In genomic region chr11:35662061-35662648, GRCh38 we compare ENCODE assay signal across 8 cellular contexts. TPM values are rescaled to one million over a fixed set of nuclear protein-coding genes. Genes with fewer than 3 reads are reported as not detected.
DNase-seq lines count a peak whose midpoint lies in the region; ATAC-seq, FAIRE-seq and TF ChIP-seq lines count a peak whose summit lies in the region.

No MANE protein-coding gene starts in this region.

- no peaks in the 10 kb centered on the region for H3K9me1 ChIP-seq in K562 (ENCODE audit: control insufficient read depth, insufficient read depth, low read length)

- H3K9me3 ChIP-seq in A673 (ENCODE audit: low read depth, low read length, poor library complexity, severe bottlenecking) (peaks cover 39% of the 10 kb centered on the region), K562 (replicated peaks; ENCODE audit: control insufficient read depth, insufficient read depth, low read depth, low read length) (no peaks in the 10 kb centered on the region), iPS-20b (ENCODE audit: insufficient read depth, low read depth, low read length) (peaks cover 34% of the 10 kb centered on the region), smooth muscle cell (replicated peaks; ENCODE audit: low read depth) (no peaks in the 10 kb centered on the region)

- H3K27me3 ChIP-seq in A673 (replicated peaks; ENCODE audit: insufficient read depth, low read depth, low read length, poor library complexity) (no peaks in the 10 kb centered on the region), K562 (ENCODE audit: control insufficient read depth in 2 of 2, insufficient read depth in 2 of 2, low read length in 2 of 2) (peaks cover 6 to 7% of the 10 kb centered on the region in 2 experiments), iPS-20b (ENCODE audit: insufficient read depth, low read length) (peaks cover 58% of the 10 kb centered on the region), smooth muscle cell (ENCODE audit: low read depth) (no peaks in the 10 kb centered on the region)

- in situ Hi-C loops in GM13977 (cut with MboI; ENCODE audit: low pct_unique_long_range_greater_than_20kb, low sequenced_read_pairs, unreplicated experiment), result no loop called here
- in situ Hi-C loops in K562 (cut with MboI), result no loop called here

- CTCF ChIA-PET in A673 (lab: Charles Lee), result no interaction called here
- CTCF ChIA-PET in K562 (lab: Yijun Ruan, JAX; ENCODE audit: low intra/inter-chr PET ratio), result no interaction called here

- no peaks in the 10 kb centered on the region for H4K20me1 ChIP-seq in K562 (replicated peaks; ENCODE audit: control insufficient read depth, insufficient read depth, low read length)
- H4K20me1 ChIP-seq in smooth muscle cell (ENCODE audit: low read depth), result no peaks in the 10 kb centered on the region

- BruUV-seq in A673 (replicated peaks; lab: Mats Ljungman, UMichigan) (TSS peak; percentile 91), K562 (replicated peaks; lab: Mats Ljungman, UMichigan) (TSS peak; percentile 57)

- no peak for TF ChIP-seq POLR2A in K562 (conservative IDR thresholded peaks at IDR 0.05)

- 53% methylated on average over 12 of the region's 12 CpGs for WGBS in K562 (ENCODE audit: insufficient coverage, low coverage, missing lambda C conversion rate)
- 17% methylated on average over 12 of the region's 12 CpGs for WGBS in smooth muscle cell (ENCODE audit: low lambda C conversion rate)

- H2AFZ ChIP-seq in K562 (ENCODE audit: low read depth, low read length) (peak overlapping the region; percentile 95), smooth muscle cell (ENCODE audit: low read depth) (peak overlapping the region; percentile 97)

- H3K79me2 ChIP-seq in K562 (ENCODE audit: control insufficient read depth, insufficient read depth, low read length), result peaks cover 42% of the 10 kb centered on the region
- H3K79me2 ChIP-seq in smooth muscle cell (ENCODE audit: low read depth), result peaks cover 42% of the 10 kb centered on the region

- H3K4me2 ChIP-seq in K562 (ENCODE audit: insufficient read depth, low read length) (peak overlapping the region; percentile 92), smooth muscle cell (peak overlapping the region; percentile 95)

- ATAC-seq in HG02884 (IDR thresholded peaks at IDR 0.05; ENCODE audit: unreplicated experiment) (peak; percentile 37), K562 (peak; percentile 2; the same call in 1 of the 3 replicates)

- peaks cover 9% of the 10 kb centered on the region for H3F3A ChIP-seq in smooth muscle cell (ENCODE audit: low read depth)

- H3K4me3 ChIP-seq in A673 (ENCODE audit: low read depth, low read length, poor library complexity, severe bottlenecking) (peak overlapping the region; percentile 57), K562 (peak overlapping the region; percentile 58), iPS-20b (ENCODE audit: low read length) (peak overlapping the region; percentile 75), smooth muscle cell (peak overlapping the region; percentile 71)

- H3K36me3 ChIP-seq in A673 (ENCODE audit: insufficient read depth, low read length, poor library complexity, severe bottlenecking) (peaks cover 33% of the 10 kb centered on the region), K562 (ENCODE audit: control insufficient read depth, insufficient read depth, low read length) (peaks cover 3% of the 10 kb centered on the region; the same call in 1 of the 3 replicates), iPS-20b (ENCODE audit: insufficient read depth, low read depth, low read length) (peaks cover 9% of the 10 kb centered on the region; the same call in 1 of the 2 replicates), smooth muscle cell (ENCODE audit: low read depth) (peaks cover 9% of the 10 kb centered on the region)

- intact Hi-C loops in A673 (cut with micrococcal nuclease; ENCODE audit: unreplicated experiment) (loop anchor here (1.0 to 5.0 kb wide), 2 partner anchors 41 to 160 kb away; no protein-coding TSS in a partner anchor), K562 (cut with micrococcal nuclease) (no loop called here)

- peaks cover 20% of the 10 kb centered on the region for H3K4me1 ChIP-seq in A673 (ENCODE audit: insufficient read depth, low read length, poor library complexity, severe bottlenecking)
- H3K4me1 ChIP-seq in K562 (replicated peaks in 1 of 2; ENCODE audit: control insufficient read depth in 2 of 2, insufficient read depth in 2 of 2, low read length in 2 of 2), result peaks cover 0 to 16% of the 10 kb centered on the region in 2 experiments; a peak in 3 of 5 replicates
- H3K4me1 ChIP-seq in iPS-20b (ENCODE audit: insufficient read depth, low read length), result no peaks in the 10 kb centered on the region; the same call in 1 of the 2 replicates
- peaks cover 21% of the 10 kb centered on the region for H3K4me1 ChIP-seq in smooth muscle cell (ENCODE audit: low read depth)

- no peak for DNase-seq in A673 (ENCODE audit: low spot score)
- DNase-seq in GM13977 (ENCODE audit: low spot score), result peak; percentile 40
- DNase-seq in NCI-H345 treated with DMSO at 0.1 percent for 48 hours (lab: John Stamatoyannopoulos, UW; ENCODE audit: unreplicated experiment), result peak; percentile 69
- no peak for DNase-seq in K562 (ENCODE audit: extremely low read depth in 1 of 4, low spot score in 3 of 4)
- DNase-seq in smooth muscle cell (lab: John Stamatoyannopoulos, UW; ENCODE audit: unreplicated experiment), result no peak
- no peak for DNase-seq in NCI-H226

- POLR2A ChIA-PET in A673 (lab: Charles Lee; ENCODE audit: low non-redundant PET), result no interaction called here
- POLR2A ChIA-PET in K562 (lab: Yijun Ruan, JAX), result interaction anchor here (0.8 kb wide), 1 partner anchor 15 kb away, joined by 3 read pairs; no protein-coding TSS in a partner anchor

- TF ChIP-seq CTCF in A673 (conservative IDR thresholded peaks at IDR 0.05; ENCODE audit: low read depth, low read length), result no peak
- no peak for TF ChIP-seq CTCF in GM13977 (IDR thresholded peaks at IDR 0.05; ENCODE audit: extremely low read depth, insufficient read depth, missing control alignments)
- no peak for TF ChIP-seq CTCF in K562 (IDR thresholded peaks at IDR 0.05 in 2 of 3, conservative IDR thresholded peaks at IDR 0.05 in 1 of 3; ENCODE audit: insufficient read depth in 2 of 3, low read depth in 1 of 3, low read length in 3 of 3)
- no peak for TF ChIP-seq CTCF in smooth muscle cell (IDR thresholded peaks at IDR 0.05; ENCODE audit: borderline replicate concordance, insufficient read depth, poor library complexity, severe bottlenecking)

- FAIRE-seq in K562 (lab: Jason Lieb, UNC), result no peak

- H3K27ac ChIP-seq in A673 (ENCODE audit: low read depth, low read length, poor library complexity, severe bottlenecking) (peak overlapping the region; percentile 91), K562 (ENCODE audit: extremely low read depth, low read depth, low read length) (peak overlapping the region; percentile 89; the same call in 2 of the 3 replicates), iPS-20b (ENCODE audit: low read length) (no peak overlapping the region), smooth muscle cell (ENCODE audit: low read depth) (peak overlapping the region; percentile 92)

- no peak; the same call in 1 of the 2 replicates for TF ChIP-seq EP300 in K562 (IDR thresholded peaks at IDR 0.05; ENCODE audit: low read length)

- H3K9ac ChIP-seq in K562 (ENCODE audit: insufficient read depth in 1 of 2, low read depth in 2 of 2, low read length in 2 of 2) (peak overlapping the region; percentile 78 to 93; a peak in 2 of 4 replicates), iPS-20b (ENCODE audit: low read depth, low read length) (peak overlapping the region; percentile 50; the same call in 1 of the 2 replicates), smooth muscle cell (ENCODE audit: low read depth) (peak overlapping the region; percentile 94)

- no peak for TF ChIP-seq RAD21 in K562 (CRISPR knock-in tag; conservative IDR thresholded peaks at IDR 0.05 in 1 of 2, IDR thresholded peaks at IDR 0.05 in 1 of 2)

RNA-seq across cellular contexts. Expression of gene TRIM44, which starts 0.4 kb away (rescaled TPM):
- 179 and 191 TPM in 2 replicates for total RNA-seq in A673 (2021)
- 15.0 and 29.3 TPM in 2 replicates for total RNA-seq in K562 (2011; cell fraction: chromatin; rRNA removed; ENCODE audit: low replicate concordance)
- total RNA-seq in K562 (2011; cell fraction: nucleolus; rRNA removed), result 4.5 and 8.6 TPM in 2 replicates
- 12.8 and 26.0 TPM in 2 replicates for total RNA-seq in K562 (2011; cell fraction: nucleoplasm; rRNA removed)
- 20.7 and 37.0 TPM in 2 replicates for total RNA-seq in K562 (2014; rRNA removed)
- total RNA-seq in K562 (2014; rRNA removed; fragmentation: Illumina TruSeq; extraction: Trizol), result 38.0 and 40.3 TPM in 2 replicates
- total RNA-seq in K562 (2015; rRNA removed; fragmentation: Illumina TruSeq; extraction: Trizol), result 30.3 and 31.9 TPM in 2 replicates
- 52.3 and 62.5 TPM in 2 replicates for total RNA-seq in K562 (2021)
- polyA plus RNA-seq in K562 (2011; rRNA removed), result 101 and 105 TPM in 2 replicates
- 33.2 and 61.8 TPM in 2 replicates for polyA plus RNA-seq in K562 (2011; cell fraction: cytosol; rRNA removed)
- 96.2 and 126 TPM in 2 replicates for polyA plus RNA-seq in K562 (2011; cell fraction: nucleus; rRNA removed)
- polyA plus RNA-seq in K562 (2012), result 36.5 and 64.3 TPM in 2 replicates
- polyA plus RNA-seq in K562 (2014; fragmentation: Illumina TruSeq; extraction: Trizol), result 79.0 and 89.1 TPM in 2 replicates
- polyA plus RNA-seq in K562 (2014; fragmentation: Nextera tagmentation; extraction: Ambion mirVana), result 10 to 100 TPM in 1 of 2 experiments, 1 to 10 TPM in 1; 8.3 to 12.1 TPM
- 20.9 and 37.2 TPM in 2 replicates for polyA plus RNA-seq in K562 (2014; rRNA removed)
- polyA minus RNA-seq in K562 (2011; rRNA and poly(A)+ RNA removed), result 136 and 153 TPM in 2 replicates
- 42.9 and 45.3 TPM in 2 replicates for polyA minus RNA-seq in K562 (2011; cell fraction: cytosol; rRNA and poly(A)+ RNA removed)
- 9.0 and 16.4 TPM in 2 replicates for polyA minus RNA-seq in K562 (2011; cell fraction: nucleus; rRNA and poly(A)+ RNA removed)
- total RNA-seq in smooth muscle cell, result 20.9 and 29.7 TPM in 2 replicates
- 32.9 and 36.7 TPM in 2 replicates for polyA plus RNA-seq in smooth muscle cell

RNA-seq across cellular contexts. Expression of gene FJX1, which starts 43.9 kb away (rescaled TPM):
- total RNA-seq in A673 (2021), result 40.4 and 50.1 TPM in 2 replicates
- 0.53 and 1.1 TPM in 2 replicates for total RNA-seq in K562 (2011; cell fraction: chromatin; rRNA removed; ENCODE audit: low replicate concordance)
- 1.4 and 2.8 TPM in 2 replicates for total RNA-seq in K562 (2011; cell fraction: nucleolus; rRNA removed)
- 0.61 and 1.0 TPM in 2 replicates for total RNA-seq in K562 (2011; cell fraction: nucleoplasm; rRNA removed)
- total RNA-seq in K562 (2014; rRNA removed), result 2.0 and 2.9 TPM in 2 replicates
- total RNA-seq in K562 (2014; rRNA removed; fragmentation: Illumina TruSeq; extraction: Trizol), result 1.2 TPM in 2 replicates
- 0.72 and 1.1 TPM in 2 replicates for total RNA-seq in K562 (2015; rRNA removed; fragmentation: Illumina TruSeq; extraction: Trizol)
- total RNA-seq in K562 (2021), result 2.7 and 3.7 TPM in 2 replicates
- polyA plus RNA-seq in K562 (2011; rRNA removed), result 0.22 and 0.95 TPM in 2 replicates
- 0.19 and 2.6 TPM in 2 replicates for polyA plus RNA-seq in K562 (2011; cell fraction: cytosol; rRNA removed)
- 0.39 and 2.5 TPM in 2 replicates for polyA plus RNA-seq in K562 (2011; cell fraction: nucleus; rRNA removed)
- 0.58 and 2.0 TPM in 2 replicates for polyA plus RNA-seq in K562 (2012)
- polyA plus RNA-seq in K562 (2014; fragmentation: Illumina TruSeq; extraction: Trizol), result 0.64 and 0.66 TPM in 2 replicates
- polyA plus RNA-seq in K562 (2014; fragmentation: Nextera tagmentation; extraction: Ambion mirVana), result under 1 TPM; 0.10 to 0.38 TPM
- 0.58 and 0.84 TPM in 2 replicates for polyA plus RNA-seq in K562 (2014; rRNA removed)
- polyA minus RNA-seq in K562 (2011; rRNA and poly(A)+ RNA removed), result 0.09 and 0.32 TPM in 2 replicates
- polyA minus RNA-seq in K562 (2011; cell fraction: cytosol; rRNA and poly(A)+ RNA removed), result 0.82 and 1.4 TPM in 2 replicates
- 0.67 and 1.8 TPM in 2 replicates for polyA minus RNA-seq in K562 (2011; cell fraction: nucleus; rRNA and poly(A)+ RNA removed)
- total RNA-seq in smooth muscle cell, result 28.3 and 32.7 TPM in 2 replicates
- 41.2 and 44.5 TPM in 2 replicates for polyA plus RNA-seq in smooth muscle cell

Comparison
In these comparisons a context has a peak if more than half of its experiments do, and no peak if none do; other contexts are left out.
1. DNase-seq: peak in GM13977 (single experiment) and NCI-H345 treated with DMSO at 0.1 percent for 48 hours (single experiment); none in A673 (single experiment), K562 (0 of 4), smooth muscle cell (single experiment) and NCI-H226 (single experiment).
2. Peak in every context shown above with its lines, with median percentiles within 50 percentile points of each other: H3K4me3 ChIP-seq and H3K9ac ChIP-seq.